8 cellular contexts compared by ENCODE assay signal in the genomic region with DNA sequence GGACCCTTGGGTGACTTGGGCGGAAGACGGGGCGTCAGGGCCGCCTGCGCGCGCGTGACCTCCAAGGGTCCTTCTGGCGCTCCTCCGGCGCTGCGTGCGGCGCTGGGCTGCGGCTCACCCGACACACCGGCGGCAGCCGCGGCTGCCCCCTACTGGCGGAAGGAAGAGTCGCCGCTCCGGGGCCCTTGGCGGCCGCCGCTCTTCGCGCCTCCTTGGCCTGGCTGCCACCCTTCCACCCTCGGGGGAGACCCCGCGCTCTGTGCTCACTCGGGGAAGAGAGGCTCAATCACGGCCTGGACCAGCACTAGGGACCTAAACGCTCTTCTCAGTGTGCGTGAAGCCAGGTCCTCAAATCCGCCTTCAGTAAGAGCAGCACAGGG.
DNase-seq lines count a peak whose midpoint lies in the region; ATAC-seq and TF ChIP-seq lines count a peak whose summit lies in the region.

No MANE protein-coding gene starts in this region.

- H3K36me3 Mint-ChIP-seq in activated CD8-positive, alpha-beta T cell treated with anti-CD3 and anti-CD28 coated beads for 36 hours (ENCODE audit: low read depth), result no peaks in the 10 kb centered on the region
- no peaks in the 10 kb centered on the region for H3K36me3 Mint-ChIP-seq in endothelial cell (ENCODE audit: low read depth, unreplicated experiment)

- no peak overlapping the region for H3K27ac Mint-ChIP-seq in activated CD8-positive, alpha-beta T cell treated with anti-CD3 and anti-CD28 coated beads for 36 hours
- H3K27ac Mint-ChIP-seq in endothelial cell (ENCODE audit: unreplicated experiment), result peak overlapping the region; percentile 39

- H3K36me3 ChIP-seq in GM06990 (ENCODE audit: control insufficient read depth, insufficient read depth, low read length) (no peaks in the 10 kb centered on the region), mucosa of stomach (ENCODE audit: control insufficient read depth, insufficient read depth, low read length) (no peaks in the 10 kb centered on the region)

- peaks cover 40% of the 10 kb centered on the region for H3K27me3 Mint-ChIP-seq in activated CD8-positive, alpha-beta T cell treated with anti-CD3 and anti-CD28 coated beads for 36 hours
- peaks cover 7% of the 10 kb centered on the region for H3K27me3 Mint-ChIP-seq in endothelial cell (ENCODE audit: unreplicated experiment)

- ATAC-seq in GM21786 (IDR thresholded peaks at IDR 0.05; ENCODE audit: unreplicated experiment) (peak; percentile 78), GM18861 (IDR thresholded peaks at IDR 0.05; ENCODE audit: unreplicated experiment) (no peak)
- peak; percentile 96 for ATAC-seq in activated CD8-positive, alpha-beta T cell treated with anti-CD3 and anti-CD28 coated beads for 36 hours
- peak; percentile 76 for ATAC-seq in stimulated activated naive CD8-positive, alpha-beta T cell treated with anti-CD3 and anti-CD28 coated beads, Interleukin-15, Interleukin-2, amounts not matched to agents 100 U/mL and 50 U/mL, for 24 hours

- H3K4me1 Mint-ChIP-seq in activated CD8-positive, alpha-beta T cell treated with anti-CD3 and anti-CD28 coated beads for 36 hours (ENCODE audit: low read depth), result peaks cover 9% of the 10 kb centered on the region
- H3K4me1 Mint-ChIP-seq in endothelial cell (ENCODE audit: unreplicated experiment), result peaks cover 50% of the 10 kb centered on the region

- H3K9ac ChIP-seq in mucosa of stomach (ENCODE audit: low read length), result no peak overlapping the region

- peaks cover 10% of the 10 kb centered on the region for H3K4me1 ChIP-seq in mucosa of stomach (ENCODE audit: control insufficient read depth, insufficient read depth, low read length)

- H3K4me3 ChIP-seq in GM06990 (replicated peaks; ENCODE audit: low read depth, low read length), result peak overlapping the region; percentile 53
- peak overlapping the region; percentile 28 for H3K4me3 ChIP-seq in mucosa of stomach (ENCODE audit: low read length)

- TF ChIP-seq CTCF in GM06990 (IDR thresholded peaks at IDR 0.05; ENCODE audit: insufficient read depth, low read length, poor library complexity, severe bottlenecking) (peak; percentile 53), endothelial cell (IDR thresholded peaks at IDR 0.05; ENCODE audit: unreplicated experiment) (peak; percentile 76)
- no peak for TF ChIP-seq CTCF in activated CD8-positive, alpha-beta T cell treated with anti-CD3 and anti-CD28 coated beads for 36 hours (IDR thresholded peaks at IDR 0.05)

- DNase-seq in GM06990 (ENCODE audit: extremely low read depth, insufficient read length) (peak; percentile 75), Kasumi-1 (lab: John Stamatoyannopoulos, UW) (peak; percentile 32 to 56), endothelial cell (ENCODE audit: low spot score) (peak; percentile 83)
- peak; percentile 68 for DNase-seq in activated CD8-positive, alpha-beta T cell treated with anti-CD3 and anti-CD28 coated beads for 36 hours
- peak; percentile 72 for DNase-seq in stimulated activated naive CD8-positive, alpha-beta T cell treated with anti-CD3 and anti-CD28 coated beads, Interleukin-15, Interleukin-2, amounts not matched to agents 100 U/mL and 50 U/mL, for 24 hours

- POLR2A ChIA-PET in activated CD8-positive, alpha-beta T cell treated with anti-CD3 and anti-CD28 coated beads for 36 hours (lab: Charles Lee), result no interaction called here

- intact Hi-C loops in activated CD8-positive, alpha-beta T cell treated with anti-CD3 and anti-CD28 coated beads for 36 hours (cut with micrococcal nuclease), result no loop called here

- H3K9me3 ChIP-seq in mucosa of stomach (ENCODE audit: control insufficient read depth, low read length), result no peaks in the 10 kb centered on the region

- H3K9me3 Mint-ChIP-seq in activated CD8-positive, alpha-beta T cell treated with anti-CD3 and anti-CD28 coated beads for 36 hours, result no peaks in the 10 kb centered on the region
- H3K9me3 Mint-ChIP-seq in endothelial cell (ENCODE audit: unreplicated experiment), result no peaks in the 10 kb centered on the region

- H3K4me3 Mint-ChIP-seq in activated CD8-positive, alpha-beta T cell treated with anti-CD3 and anti-CD28 coated beads for 36 hours, result peak overlapping the region; percentile 32
- H3K4me3 Mint-ChIP-seq in endothelial cell (ENCODE audit: unreplicated experiment), result peak overlapping the region; percentile 82

- CTCF ChIA-PET in activated CD8-positive, alpha-beta T cell treated with anti-CD3 and anti-CD28 coated beads for 36 hours (lab: Charles Lee), result interaction anchor here (0.7 to 4.3 kb wide), 15 partner anchors 8 to 691 kb away, joined by 3 to 26 read pairs (median 3); no protein-coding TSS in a partner anchor

- H3K27me3 ChIP-seq in GM06990 (replicated peaks; ENCODE audit: control insufficient read depth, insufficient read depth, low read length), result no peaks in the 10 kb centered on the region
- H3K27me3 ChIP-seq in mucosa of stomach (ENCODE audit: control insufficient read depth, insufficient read depth, low read length), result peaks cover 32% of the 10 kb centered on the region
